Comparison of ENCODE assay signal across 1 cellular context in the genomic region with DNA sequence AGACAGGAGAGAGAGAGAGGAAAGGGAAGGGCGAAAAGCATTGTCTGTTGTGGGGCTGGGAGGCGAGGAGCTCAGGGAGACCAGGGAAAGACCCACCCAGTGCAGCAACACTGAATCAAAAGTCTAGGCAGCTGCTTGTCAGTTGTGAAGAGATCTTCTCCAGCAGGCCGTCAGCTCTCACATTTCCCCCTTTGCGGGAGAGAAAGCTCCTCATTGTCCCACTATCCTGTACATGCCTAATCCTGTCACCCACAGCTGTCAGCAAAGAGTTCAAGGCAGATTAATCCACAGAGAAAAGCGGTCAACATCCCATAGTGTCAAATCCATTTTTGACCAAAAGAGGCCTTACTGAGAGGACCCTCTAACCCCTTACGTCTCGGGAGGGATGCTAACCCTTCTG.
TF ChIP-seq lines count a peak whose summit lies in the region.

No MANE protein-coding gene starts in this region.

TF ChIP-seq in IMR-90, 13 proteins besides CTCF, POLR2A, EP300 and RAD21 (continued from another document):
- no peak for TF ChIP-seq MAFK (IDR thresholded peaks at IDR 0.05; ENCODE audit: low read depth, low read length)
- TF ChIP-seq RFX5 (IDR thresholded peaks at IDR 0.05; ENCODE audit: low read depth, low read length), result no peak
- TF ChIP-seq BHLHE40 (IDR thresholded peaks at IDR 0.05; ENCODE audit: low read depth, low read length), result no peak
- TF ChIP-seq, protein P1, sequence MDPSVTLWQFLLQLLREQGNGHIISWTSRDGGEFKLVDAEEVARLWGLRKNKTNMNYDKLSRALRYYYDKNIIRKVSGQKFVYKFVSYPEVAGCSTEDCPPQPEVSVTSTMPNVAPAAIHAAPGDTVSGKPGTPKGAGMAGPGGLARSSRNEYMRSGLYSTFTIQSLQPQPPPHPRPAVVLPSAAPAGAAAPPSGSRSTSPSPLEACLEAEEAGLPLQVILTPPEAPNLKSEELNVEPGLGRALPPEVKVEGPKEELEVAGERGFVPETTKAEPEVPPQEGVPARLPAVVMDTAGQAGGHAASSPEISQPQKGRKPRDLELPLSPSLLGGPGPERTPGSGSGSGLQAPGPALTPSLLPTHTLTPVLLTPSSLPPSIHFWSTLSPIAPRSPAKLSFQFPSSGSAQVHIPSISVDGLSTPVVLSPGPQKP (IDR thresholded peaks at IDR 0.05; ENCODE audit: borderline replicate concordance, low read depth, low read length), result no peak
- TF ChIP-seq, protein P2, sequence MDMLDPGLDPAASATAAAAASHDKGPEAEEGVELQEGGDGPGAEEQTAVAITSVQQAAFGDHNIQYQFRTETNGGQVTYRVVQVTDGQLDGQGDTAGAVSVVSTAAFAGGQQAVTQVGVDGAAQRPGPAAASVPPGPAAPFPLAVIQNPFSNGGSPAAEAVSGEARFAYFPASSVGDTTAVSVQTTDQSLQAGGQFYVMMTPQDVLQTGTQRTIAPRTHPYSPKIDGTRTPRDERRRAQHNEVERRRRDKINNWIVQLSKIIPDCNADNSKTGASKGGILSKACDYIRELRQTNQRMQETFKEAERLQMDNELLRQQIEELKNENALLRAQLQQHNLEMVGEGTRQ (IDR thresholded peaks at IDR 0.05; ENCODE audit: low read depth, low read length), result no peak
- TF ChIP-seq RCOR1 (IDR thresholded peaks at IDR 0.05; ENCODE audit: insufficient replicate concordance, low read length), result no peak
- no peak for TF ChIP-seq FOS (IDR thresholded peaks at IDR 0.05; ENCODE audit: low read depth, low read length)
- no peak for TF ChIP-seq CEBPB (IDR thresholded peaks at IDR 0.05; ENCODE audit: low read depth, low read length)
- no peak for TF ChIP-seq MAZ (IDR thresholded peaks at IDR 0.05; ENCODE audit: borderline replicate concordance, low read depth, low read length)
- TF ChIP-seq NFE2L2 (IDR thresholded peaks at IDR 0.05; ENCODE audit: low read depth, low read length), result no peak
- no peak for TF ChIP-seq SMC3 (IDR thresholded peaks at IDR 0.05; ENCODE audit: low read depth, low read length)
